Comparison of ENCODE assay signal across 1 cellular context in genomic region chr1:25799758-25800537, GRCh38.
TF ChIP-seq lines count a peak whose summit lies in the region.

Gene SELENON (plus strand): TSS chr1:25800193. CDS start chr1:25800231, 38 bp downstream.

TF ChIP-seq in HepG2, 621 proteins besides CTCF, POLR2A, EP300 and RAD21 (continued from another document and continues in another):
- TF ChIP-seq ZNF704 (CRISPR knock-in tag; IDR thresholded peaks at IDR 0.05; ENCODE audit: borderline replicate concordance) (no peak), REST (IDR thresholded peaks at IDR 0.05; ENCODE audit: borderline replicate concordance in 1 of 2, low read depth in 1 of 2, low read length in 2 of 2) (no peak), ZNF687 (CRISPR knock-in tag; IDR thresholded peaks at IDR 0.05) (peak; percentile 64), MTA1 (CRISPR knock-in tag; IDR thresholded peaks at IDR 0.05; ENCODE audit: borderline replicate concordance) (no peak), HNRNPK (IDR thresholded peaks at IDR 0.05; ENCODE audit: low read depth, low read length, poor library complexity, severe bottlenecking) (no peak), RERE (CRISPR knock-in tag; IDR thresholded peaks at IDR 0.05; ENCODE audit: low read depth) (no peak), GABPA (IDR thresholded peaks at IDR 0.05; ENCODE audit: low read depth, low read length) (peak; percentile 15; the same call in 1 of the 2 replicates), GABPA (CRISPR knock-in tag; IDR thresholded peaks at IDR 0.05; ENCODE audit: low read depth) (no peak), ZBTB26 (CRISPR knock-in tag; IDR thresholded peaks at IDR 0.05; ENCODE audit: borderline replicate concordance) (no peak), TCF12 (IDR thresholded peaks at IDR 0.05) (no peak), TCF12 (CRISPR knock-in tag; IDR thresholded peaks at IDR 0.05) (no peak), NRL (CRISPR knock-in tag; IDR thresholded peaks at IDR 0.05; ENCODE audit: borderline replicate concordance) (no peak), MIER3 (CRISPR knock-in tag; IDR thresholded peaks at IDR 0.05; ENCODE audit: borderline replicate concordance) (no peak), ZNF678 (CRISPR knock-in tag; IDR thresholded peaks at IDR 0.05) (0 out of 2 replicates have a peak, but pooled peaks have one; percentile 50), HOXA3 (CRISPR knock-in tag; IDR thresholded peaks at IDR 0.05) (peak; percentile 47; the same call in 1 of the 2 replicates), ZNF609 (CRISPR knock-in tag; IDR thresholded peaks at IDR 0.05; ENCODE audit: borderline replicate concordance) (no peak), ZSCAN29 (CRISPR knock-in tag; conservative IDR thresholded peaks at IDR 0.05) (peak; percentile 100), CEBPB (IDR thresholded peaks at IDR 0.05; ENCODE audit: borderline replicate concordance, low read depth, low read length) (no peak), SOX6 (IDR thresholded peaks at IDR 0.05) (no peak), SOX6 (CRISPR knock-in tag; IDR thresholded peaks at IDR 0.05) (no peak), ZNF30 (CRISPR knock-in tag; IDR thresholded peaks at IDR 0.05) (0 out of 2 replicates have a peak, but pooled peaks have one; percentile 46), ATM (IDR thresholded peaks at IDR 0.05; ENCODE audit: borderline replicate concordance) (no peak), ZNF564 (CRISPR knock-in tag; IDR thresholded peaks at IDR 0.05) (no peak), MYC (CRISPR knock-in tag; IDR thresholded peaks at IDR 0.05; ENCODE audit: borderline replicate concordance) (peak; percentile 27; the same call in 1 of the 2 replicates), GATAD2A (CRISPR knock-in tag; IDR thresholded peaks at IDR 0.05) (no peak), ZBTB38 (CRISPR knock-in tag; IDR thresholded peaks at IDR 0.05) (0 out of 2 replicates have a peak, but pooled peaks have one; percentile 25), FOXM1 (CRISPR knock-in tag; IDR thresholded peaks at IDR 0.05) (no peak), KAT7 (CRISPR knock-in tag; IDR thresholded peaks at IDR 0.05; ENCODE audit: borderline replicate concordance) (no peak), TIGD3 (CRISPR knock-in tag; IDR thresholded peaks at IDR 0.05; ENCODE audit: borderline replicate concordance) (no peak), PCBP2 (optimal IDR thresholded peaks at IDR 0.05; ENCODE audit: low read depth, low read length, poor library complexity, severe bottlenecking) (no peak), NCOA1 (CRISPR knock-in tag; IDR thresholded peaks at IDR 0.05) (no peak), PHF8 (CRISPR knock-in tag; IDR thresholded peaks at IDR 0.05) (peak; percentile 58; the same call in 1 of the 2 replicates)
